In genomic region chr15:63504247-63504978, GRCh38 we compare ENCODE assay signal across 8 cellular contexts. TPM values are rescaled to one million over a fixed set of nuclear protein-coding genes. Genes with fewer than 3 reads are reported as not detected.
DNase-seq lines count a peak whose midpoint lies in the region; ATAC-seq and TF ChIP-seq lines count a peak whose summit lies in the region.

A gene with protein sequence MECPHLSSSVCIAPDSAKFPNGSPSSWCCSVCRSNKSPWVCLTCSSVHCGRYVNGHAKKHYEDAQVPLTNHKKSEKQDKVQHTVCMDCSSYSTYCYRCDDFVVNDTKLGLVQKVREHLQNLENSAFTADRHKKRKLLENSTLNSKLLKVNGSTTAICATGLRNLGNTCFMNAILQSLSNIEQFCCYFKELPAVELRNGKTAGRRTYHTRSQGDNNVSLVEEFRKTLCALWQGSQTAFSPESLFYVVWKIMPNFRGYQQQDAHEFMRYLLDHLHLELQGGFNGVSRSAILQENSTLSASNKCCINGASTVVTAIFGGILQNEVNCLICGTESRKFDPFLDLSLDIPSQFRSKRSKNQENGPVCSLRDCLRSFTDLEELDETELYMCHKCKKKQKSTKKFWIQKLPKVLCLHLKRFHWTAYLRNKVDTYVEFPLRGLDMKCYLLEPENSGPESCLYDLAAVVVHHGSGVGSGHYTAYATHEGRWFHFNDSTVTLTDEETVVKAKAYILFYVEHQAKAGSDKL (plus strand): TSS chr15:63504593. CDS start chr15:63504740, 147 bp downstream.

- no peaks in the 10 kb centered on the region for H3K27me3 Mint-ChIP-seq in activated CD4-positive, alpha-beta memory T cell treated with anti-CD3 and anti-CD28 coated beads for 36 hours

- ATAC-seq in GM19397 (IDR thresholded peaks at IDR 0.05; ENCODE audit: unreplicated experiment) (peak; percentile 50), HG03571 (IDR thresholded peaks at IDR 0.05; ENCODE audit: unreplicated experiment) (peak; percentile 49)

- peaks cover 4% of the 10 kb centered on the region for H3K36me3 Mint-ChIP-seq in activated CD4-positive, alpha-beta memory T cell treated with anti-CD3 and anti-CD28 coated beads for 36 hours

- DNase-seq in CD1c-positive myeloid dendritic cell (ENCODE audit: extremely low spot score) (peak; percentile 98), NCI-H82 treated with DMSO at 0.1 percent for 48 hours (lab: John Stamatoyannopoulos, UW; ENCODE audit: unreplicated experiment) (peak; percentile 83), dermis microvascular lymphatic vessel endothelial cell (ENCODE audit: low read depth in 2 of 2) (peak; percentile 86 to 96), lower leg skin (ENCODE audit: low spot score in 2 of 2) (peak; percentile 92 to 98)
- peak; percentile 95 for DNase-seq in activated CD4-positive, alpha-beta memory T cell treated with anti-CD3 and anti-CD28 coated beads for 36 hours
- peak; percentile 90 to 93 for DNase-seq in stimulated activated CD4-positive, alpha-beta T cell treated with anti-CD3 and anti-CD28 coated beads, Interleukin-4, amount 100 ng/mL, for 4 hours

- CTCF ChIA-PET in activated CD4-positive, alpha-beta memory T cell treated with anti-CD3 and anti-CD28 coated beads for 36 hours (lab: Charles Lee) = interaction anchor here (0.6 to 8.0 kb wide), 16 partner anchors 8 to 95 kb away, joined by 3 to 76 read pairs (median 5); no protein-coding TSS in a partner anchor

- H3K9me3 Mint-ChIP-seq in activated CD4-positive, alpha-beta memory T cell treated with anti-CD3 and anti-CD28 coated beads for 36 hours = no peaks in the 10 kb centered on the region

- peak in 1 of 2 donors; percentile 93 for TF ChIP-seq POLR2A in lower leg skin (IDR thresholded peaks at IDR 0.05)

- no peak for TF ChIP-seq CTCF in lower leg skin (IDR thresholded peaks at IDR 0.05)

- POLR2A ChIA-PET in activated CD4-positive, alpha-beta memory T cell treated with anti-CD3 and anti-CD28 coated beads for 36 hours (lab: Charles Lee) = interaction anchor here (0.8 to 3.9 kb wide), 15 partner anchors 9 to 590 kb away, joined by 3 to 40 read pairs (median 6); partner anchors contain the start of gene CIAO2A

- peak within 1 kb of the TSS; percentile 92 for H3K4me3 ChIP-seq in lower leg skin (ENCODE audit: low read depth, poor library complexity, severe bottlenecking)

- 1 to 2% methylated on average over 31 to 43 of the region's 88 CpGs for WGBS in lower leg skin, 2 donors

- peak within 1 kb of the TSS; percentile 99 for H3K27ac Mint-ChIP-seq in activated CD4-positive, alpha-beta memory T cell treated with anti-CD3 and anti-CD28 coated beads for 36 hours

- peak within 1 kb of the TSS; percentile 90 for H3K4me3 Mint-ChIP-seq in activated CD4-positive, alpha-beta memory T cell treated with anti-CD3 and anti-CD28 coated beads for 36 hours

- H3K4me1 Mint-ChIP-seq in activated CD4-positive, alpha-beta memory T cell treated with anti-CD3 and anti-CD28 coated beads for 36 hours (ENCODE audit: low read depth) = peaks cover 80% of the 10 kb centered on the region

- intact Hi-C loops in activated CD4-positive, alpha-beta memory T cell treated with anti-CD3 and anti-CD28 coated beads for 36 hours (cut with micrococcal nuclease) = loop anchor here (1.0 to 10.0 kb wide), 6 partner anchors 35 to 1390 kb away; partner anchors contain the start of genes PPIB and SNX1
- intact Hi-C loops in lower leg skin (cut with DNase I; ENCODE audit: low total_unique reads) = no loop called here

RNA-seq across cellular contexts. Expression of the gene that starts here (rescaled TPM):
- total RNA-seq in activated CD4-positive, alpha-beta memory T cell treated with anti-CD3 and anti-CD28 coated beads for 36 hours = 10 to 100 TPM; 46.1 to 48.9 TPM
- 29.5 and 37.6 TPM in 2 replicates for total RNA-seq in dermis microvascular lymphatic vessel endothelial cell
- total RNA-seq in lower leg skin = 10 to 100 TPM; 43.9 to 66.5 (median 55.0) TPM

Comparison
In these comparisons a context has a peak if more than half of its experiments do, and no peak if none do; other contexts are left out.
1. Peak in every context shown above with its lines: DNase-seq, ATAC-seq and H3K4me3 ChIP-seq.